In genomic region chr13:113001251-113002140, GRCh38 we compare ENCODE assay signal across 8 cellular contexts. TPM values are rescaled to one million over a fixed set of nuclear protein-coding genes. Genes with fewer than 3 reads are reported as not detected.
A peak's percentile ranks its signal among the peaks of the same experiment; 100 is the strongest.
DNase-seq lines count a peak whose midpoint lies in the region; ATAC-seq, FAIRE-seq and TF ChIP-seq lines count a peak whose summit lies in the region.

No MANE protein-coding gene starts in this region.

- H3K9me3 ChIP-seq in astrocyte (ENCODE audit: insufficient read depth, low read depth, low read length): no peaks in the 10 kb centered on the region

- H3K4me3 Mint-ChIP-seq in astrocyte (ENCODE audit: unreplicated experiment) (no peak overlapping the region), mesothelial cell of epicardium (peak overlapping the region; percentile 78)

- no peak for FAIRE-seq in astrocyte (lab: Jason Lieb, UNC)

- H4K20me1 ChIP-seq in astrocyte (ENCODE audit: insufficient read depth, low read length): no peaks in the 10 kb centered on the region

- H3K4me1 ChIP-seq in astrocyte (ENCODE audit: insufficient read depth, low read length): no peaks in the 10 kb centered on the region

- H3K4me2 ChIP-seq in astrocyte (ENCODE audit: low read length): peak overlapping the region; percentile 65

- H3K4me3 ChIP-seq in astrocyte (ENCODE audit: insufficient read depth, low read depth, low read length): peak overlapping the region; percentile 33

- TF ChIP-seq CTCF in astrocyte (IDR thresholded peaks at IDR 0.05; ENCODE audit: insufficient read depth, low read depth, low read length) (no peak), mesothelial cell of epicardium (IDR thresholded peaks at IDR 0.05; ENCODE audit: unreplicated experiment) (no peak)

- ATAC-seq in GM19452 (IDR thresholded peaks at IDR 0.05; ENCODE audit: unreplicated experiment): no peak

- no peaks in the 10 kb centered on the region for H3K36me3 ChIP-seq in astrocyte (ENCODE audit: insufficient read depth, low read length)

- DNase-seq in AG20443 (ENCODE audit: low spot score) (peak; percentile 30), NCI-H128 (lab: John Stamatoyannopoulos, UW; ENCODE audit: unreplicated experiment) (peak; percentile 75), astrocyte (ENCODE audit: low read depth) (peak; percentile 4), mesothelial cell of epicardium (ENCODE audit: low spot score in 2 of 2, unreplicated experiment in 2 of 2) (peak; percentile 48 to 70), NCI-H446 treated with DMSO at 0.1 percent for 48 hours (lab: John Stamatoyannopoulos, UW) (no peak), dermis blood vessel endothelial cell (no peak)
- DNase-seq in activated CD8-positive, alpha-beta memory T cell treated with anti-CD3 and anti-CD28 coated beads, Interleukin-2, amount 50 U/mL, for 48 hours: no peak

- H3K9me3 Mint-ChIP-seq in astrocyte (ENCODE audit: unreplicated experiment): no peaks in the 10 kb centered on the region
- H3K9me3 Mint-ChIP-seq in mesothelial cell of epicardium: no peaks in the 10 kb centered on the region

- H2AFZ ChIP-seq in astrocyte (ENCODE audit: low read depth, low read length): peak overlapping the region; percentile 66

- H3K79me2 ChIP-seq in astrocyte (ENCODE audit: insufficient read depth, low read length): no peaks in the 10 kb centered on the region

- no peak overlapping the region for H3K9ac ChIP-seq in astrocyte (ENCODE audit: low read length)

- H3K4me1 Mint-ChIP-seq in astrocyte (ENCODE audit: low read depth, unreplicated experiment) (no peaks in the 10 kb centered on the region), mesothelial cell of epicardium (peaks cover 19% of the 10 kb centered on the region)

- H3K36me3 Mint-ChIP-seq in astrocyte (ENCODE audit: low read depth, unreplicated experiment): no peaks in the 10 kb centered on the region
- peaks cover 7% of the 10 kb centered on the region for H3K36me3 Mint-ChIP-seq in mesothelial cell of epicardium

- H3K27ac ChIP-seq in astrocyte (ENCODE audit: low read depth, low read length): no peak overlapping the region

- H3K27me3 Mint-ChIP-seq in astrocyte (ENCODE audit: low read depth, unreplicated experiment) (peaks cover 38% of the 10 kb centered on the region), mesothelial cell of epicardium (ENCODE audit: low read depth) (no peaks in the 10 kb centered on the region)

- peaks cover 17% of the 10 kb centered on the region for H3K27me3 ChIP-seq in astrocyte (ENCODE audit: insufficient read depth, low read length)

- H3K27ac Mint-ChIP-seq in astrocyte (ENCODE audit: unreplicated experiment): no peak overlapping the region
- H3K27ac Mint-ChIP-seq in mesothelial cell of epicardium: peak overlapping the region; percentile 50

RNA-seq across cellular contexts. Expression of gene MCF2L, which starts 32.5 kb away (rescaled TPM):
- 3.4 and 4.7 TPM in 2 replicates for total RNA-seq in astrocyte
- 26.9 to 36.6 TPM (median 30.9 TPM) in 3 replicates for total RNA-seq in mesothelial cell of epicardium
- 7.8 and 51.4 TPM in 2 replicates for total RNA-seq in dermis blood vessel endothelial cell

Comparison
In these comparisons a context has a peak if more than half of its experiments do, and no peak if none do; other contexts are left out.
1. DNase-seq: peak in AG20443 (single experiment), NCI-H128 (single experiment), astrocyte (single experiment) and mesothelial cell of epicardium (2 of 2); none in NCI-H446 treated with DMSO at 0.1 percent for 48 hours (single experiment), dermis blood vessel endothelial cell (single experiment) and activated CD8-positive, alpha-beta memory T cell treated with anti-CD3 and anti-CD28 coated beads, Interleukin-2, amount 50 U/mL, for 48 hours (single experiment).